ENCODE assay signal across 8 cellular contexts in the genomic region with DNA sequence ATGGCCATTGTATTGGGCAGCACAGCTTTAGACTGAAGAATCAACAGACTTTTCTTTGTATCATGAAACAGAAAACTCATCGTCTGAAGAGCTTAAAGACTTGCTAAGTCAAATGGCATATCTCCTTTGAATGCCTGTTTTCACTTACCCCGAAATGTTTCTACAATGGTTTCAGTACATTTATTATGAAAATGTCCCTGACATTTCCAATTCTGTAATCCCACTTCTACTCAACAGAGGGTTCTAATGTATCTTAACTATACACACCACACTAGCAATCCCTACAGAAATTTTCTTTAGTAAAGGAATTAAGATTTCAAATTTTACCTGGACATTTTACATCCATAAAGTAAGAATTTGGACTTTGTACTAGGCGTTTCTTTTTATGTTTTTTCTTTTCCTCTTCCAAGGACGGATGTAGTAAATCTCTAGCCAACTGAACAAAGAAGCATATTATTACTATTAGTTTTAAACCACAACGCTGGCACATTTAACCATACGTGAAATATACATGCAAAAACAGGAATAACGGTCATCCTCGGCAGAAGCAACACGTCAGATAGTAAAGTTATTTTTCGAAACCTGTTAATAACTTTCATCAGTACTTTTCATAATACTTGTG. TPM values are rescaled to one million over a fixed set of nuclear protein-coding genes. Genes with fewer than 3 reads are reported as not detected.
DNase-seq lines count a peak whose midpoint lies in the region; ATAC-seq and TF ChIP-seq lines count a peak whose summit lies in the region.

No MANE protein-coding gene starts in this region.

- TF ChIP-seq CTCF in GM12865 (IDR thresholded peaks at IDR 0.05; ENCODE audit: insufficient read depth, low read depth, low read length, missing control alignments) (no peak), osteoblast (IDR thresholded peaks at IDR 0.05; ENCODE audit: extremely low read depth, low read depth, low read length) (no peak)

- H3K9me3 ChIP-seq in SJCRH30 (replicated peaks), result no peaks in the 10 kb centered on the region
- H3K9me3 ChIP-seq in esophagus (ENCODE audit: control insufficient read depth in 2 of 2, insufficient read depth in 1 of 2, low read depth in 1 of 2, low read length in 1 of 2), result no peaks in the 10 kb centered on the region
- H3K9me3 ChIP-seq in osteoblast (ENCODE audit: low read depth, low read length), result no peaks in the 10 kb centered on the region

- ATAC-seq in HG03196 (IDR thresholded peaks at IDR 0.05; ENCODE audit: unreplicated experiment) (no peak), HG03520 (IDR thresholded peaks at IDR 0.05; ENCODE audit: unreplicated experiment) (no peak)

- peaks cover 9% of the 10 kb centered on the region for H3K36me3 ChIP-seq in SJCRH30
- no peaks in the 10 kb centered on the region for H3K36me3 ChIP-seq in esophagus (ENCODE audit: control insufficient read depth in 2 of 2, insufficient read depth in 2 of 2, low read length in 1 of 2)
- peaks cover 38% of the 10 kb centered on the region for H3K36me3 ChIP-seq in osteoblast (ENCODE audit: insufficient read depth, low read length)

- H4K20me1 ChIP-seq in osteoblast (ENCODE audit: insufficient read depth, low read length), result peaks cover 3% of the 10 kb centered on the region

- no peak overlapping the region for H2AFZ ChIP-seq in osteoblast (ENCODE audit: low read length)

- H3K4me1 ChIP-seq in SJCRH30, result no peaks in the 10 kb centered on the region
- H3K4me1 ChIP-seq in esophagus (ENCODE audit: control insufficient read depth in 2 of 2, insufficient read depth in 2 of 2, low read length in 1 of 2), result no peaks in the 10 kb centered on the region
- H3K4me1 ChIP-seq in osteoblast (ENCODE audit: insufficient read depth, low read length), result peaks cover 23% of the 10 kb centered on the region

- H3K27me3 ChIP-seq in SJCRH30 (no peaks in the 10 kb centered on the region), esophagus (ENCODE audit: control insufficient read depth in 1 of 2, insufficient read depth in 2 of 2, low read length in 2 of 2) (no peaks in the 10 kb centered on the region), osteoblast (ENCODE audit: insufficient read depth, low read length) (no peaks in the 10 kb centered on the region)

- H3K4me3 ChIP-seq in GM12865 (ENCODE audit: low read depth, low read length) (peak overlapping the region; percentile 86), SJCRH30 (peak overlapping the region; percentile 68), esophagus (ENCODE audit: low read depth in 1 of 2, low read length in 2 of 2) (peak overlapping the region; percentile 66 to 72), osteoblast (ENCODE audit: insufficient read depth, low read length) (peak overlapping the region; percentile 83)

- DNase-seq in GM12865 (ENCODE audit: low read depth) (peak; percentile 38), SJCRH30 (peak in 1 of 2 experiments; percentile 44), osteoblast (ENCODE audit: insufficient read length, low spot score, missing footprints) (no peak), NOMO-1 treated with dmso at 0.1 percent for 144 hours (lab: John Stamatoyannopoulos, UW; ENCODE audit: unreplicated experiment) (no peak), HPDE6-E6E7 (ENCODE audit: extremely low spot score) (no peak)

- H3K4me2 ChIP-seq in osteoblast (ENCODE audit: insufficient read depth, low read length), result peak overlapping the region; percentile 84

- WGBS in esophagus, 2 donors, result 4 to 6% methylated on average over 10 of the region's 10 CpGs

- H3K79me2 ChIP-seq in osteoblast (ENCODE audit: insufficient read depth, low read length), result peaks cover 48% of the 10 kb centered on the region

- H3K27ac ChIP-seq in SJCRH30 (peak overlapping the region; percentile 89), esophagus (ENCODE audit: low read depth in 2 of 2, low read length in 1 of 2) (peak overlapping the region in 1 of 2 donors; percentile 83), osteoblast (ENCODE audit: low read depth, low read length) (peak overlapping the region; percentile 82)

RNA-seq across cellular contexts. Expression of a gene that starts 1.1 kb away (rescaled TPM):
- total RNA-seq in SJCRH30 (2014; rRNA removed; shearing (Covaris generic)), result 178 and 185 TPM in 2 replicates
- polyA plus RNA-seq in esophagus, result 10 to 100 TPM; 55.1 to 59.5 TPM
- 263 and 281 TPM in 2 replicates for total RNA-seq in osteoblast

RNA-seq across cellular contexts. Expression of a gene that starts 33.2 kb away (rescaled TPM):
- total RNA-seq in SJCRH30 (2014; rRNA removed; shearing (Covaris generic)), result 47.2 and 50.4 TPM in 2 replicates
- polyA plus RNA-seq in esophagus, result 1 to 10 TPM; 1.9 to 2.8 TPM
- 55.7 and 57.5 TPM in 2 replicates for total RNA-seq in osteoblast

RNA-seq across cellular contexts. Expression of a gene that starts 34.5 kb away (rescaled TPM):
- total RNA-seq in SJCRH30 (2014; rRNA removed; shearing (Covaris generic)), result 12.9 and 13.2 TPM in 2 replicates
- 1 to 10 TPM; 6.8 to 8.6 TPM for polyA plus RNA-seq in esophagus
- 51.6 and 52.8 TPM in 2 replicates for total RNA-seq in osteoblast
